ENCODE assay signal across 18 cellular contexts in genomic region chr4:109378511-109378910, GRCh38.
"Had no signal": no experiment of that assay in that cellular context is flagged by ENCODE, and none has a peak within 500 bp of the region (broad histone marks: within the 10 kb centered on the region; RNA-seq: fewer than 3 reads in every experiment).

No MANE protein-coding gene starts in this region.

- DNase-seq: colonic mucosa; cortex of kidney; dermis blood vessel endothelial cell; dorsolateral prefrontal cortex; effector CD4-positive, alpha-beta T cell; effector CD8-positive, alpha-beta T cell; effector memory CD4-positive, alpha-beta T cell; effector memory CD8-positive, alpha-beta T cell; endodermal cell; erythroblast; esophagus squamous epithelium; foreskin fibroblast; foreskin keratinocyte; foreskin melanocyte; gastrocnemius medialis; glutamatergic neuron; heart left ventricle; heart right ventricle had no signal
